In the genomic region with DNA sequence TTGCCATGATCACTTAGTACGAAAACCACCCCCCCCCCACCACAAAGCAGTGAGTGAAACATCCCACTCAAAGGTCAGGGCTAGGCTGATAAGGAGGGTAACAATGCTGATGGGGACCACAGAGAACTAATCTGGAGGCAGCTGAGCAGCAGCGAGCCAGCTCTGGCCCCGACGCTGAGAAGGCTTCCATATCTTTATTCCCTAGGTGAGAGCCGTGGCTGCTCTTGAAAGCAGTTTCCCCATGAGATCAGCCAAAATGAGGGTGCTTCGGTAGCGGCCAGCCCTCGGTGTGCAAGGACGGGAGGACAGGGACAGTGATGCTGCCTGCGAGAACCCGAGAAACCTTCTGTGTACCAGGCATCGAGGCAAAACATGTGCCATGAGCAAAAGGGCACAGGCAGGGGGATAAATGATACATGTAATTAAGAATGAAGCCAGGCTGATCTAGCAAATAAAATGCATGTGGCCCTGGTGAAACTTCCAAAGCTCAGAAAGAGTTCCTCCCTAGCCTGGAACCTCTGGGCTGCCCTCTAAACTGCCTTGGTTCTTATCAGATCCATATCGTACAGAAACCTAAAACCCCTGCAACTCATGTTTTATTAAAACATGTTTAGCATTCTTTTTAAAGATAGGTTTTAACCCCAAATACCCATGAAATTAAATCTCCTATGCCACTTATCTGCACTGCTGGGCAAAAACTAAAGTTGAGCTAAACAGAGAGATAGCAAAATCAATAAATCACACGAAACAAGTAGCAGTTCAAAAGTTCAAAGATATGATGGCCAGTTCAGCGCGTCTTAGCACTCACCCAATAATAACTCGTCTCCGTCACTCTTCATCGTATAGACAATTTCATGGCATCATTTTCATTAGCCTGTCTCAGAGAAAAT, we compare ENCODE assay signal across 1 cellular context.
A peak's percentile ranks its signal among the peaks of the same experiment; 100 is the strongest.
TF ChIP-seq lines count a peak whose summit lies in the region.

No MANE protein-coding gene starts in this region.

TF ChIP-seq in HepG2, 621 proteins besides CTCF, POLR2A, EP300 and RAD21 (continued from another document and continues in another):
- TF ChIP-seq, protein P1, sequence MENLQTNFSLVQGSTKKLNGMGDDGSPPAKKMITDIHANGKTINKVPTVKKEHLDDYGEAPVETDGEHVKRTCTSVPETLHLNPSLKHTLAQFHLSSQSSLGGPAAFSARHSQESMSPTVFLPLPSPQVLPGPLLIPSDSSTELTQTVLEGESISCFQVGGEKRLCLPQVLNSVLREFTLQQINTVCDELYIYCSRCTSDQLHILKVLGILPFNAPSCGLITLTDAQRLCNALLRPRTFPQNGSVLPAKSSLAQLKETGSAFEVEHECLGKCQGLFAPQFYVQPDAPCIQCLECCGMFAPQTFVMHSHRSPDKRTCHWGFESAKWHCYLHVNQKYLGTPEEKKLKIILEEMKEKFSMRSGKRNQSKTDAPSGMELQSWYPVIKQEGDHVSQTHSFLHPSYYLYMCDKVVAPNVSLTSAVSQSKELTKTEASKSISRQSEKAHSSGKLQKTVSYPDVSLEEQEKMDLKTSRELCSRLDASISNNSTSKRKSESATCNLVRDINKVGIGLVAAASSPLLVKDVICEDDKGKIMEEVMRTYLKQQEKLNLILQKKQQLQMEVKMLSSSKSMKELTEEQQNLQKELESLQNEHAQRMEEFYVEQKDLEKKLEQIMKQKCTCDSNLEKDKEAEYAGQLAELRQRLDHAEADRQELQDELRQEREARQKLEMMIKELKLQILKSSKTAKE (CRISPR knock-in tag; IDR thresholded peaks at IDR 0.05; ENCODE audit: borderline replicate concordance): 0 out of 2 replicates have a peak, but pooled peaks have one; percentile 19
- TF ChIP-seq ZNF670 (CRISPR knock-in tag; IDR thresholded peaks at IDR 0.05; ENCODE audit: borderline replicate concordance): no peak
- TF ChIP-seq YY1 (IDR thresholded peaks at IDR 0.05; ENCODE audit: insufficient read depth, insufficient replicate concordance, low read depth, low read length): peak; percentile 16
- no peak for TF ChIP-seq GATAD1 (CRISPR knock-in tag; IDR thresholded peaks at IDR 0.05)
- TF ChIP-seq, protein P2, sequence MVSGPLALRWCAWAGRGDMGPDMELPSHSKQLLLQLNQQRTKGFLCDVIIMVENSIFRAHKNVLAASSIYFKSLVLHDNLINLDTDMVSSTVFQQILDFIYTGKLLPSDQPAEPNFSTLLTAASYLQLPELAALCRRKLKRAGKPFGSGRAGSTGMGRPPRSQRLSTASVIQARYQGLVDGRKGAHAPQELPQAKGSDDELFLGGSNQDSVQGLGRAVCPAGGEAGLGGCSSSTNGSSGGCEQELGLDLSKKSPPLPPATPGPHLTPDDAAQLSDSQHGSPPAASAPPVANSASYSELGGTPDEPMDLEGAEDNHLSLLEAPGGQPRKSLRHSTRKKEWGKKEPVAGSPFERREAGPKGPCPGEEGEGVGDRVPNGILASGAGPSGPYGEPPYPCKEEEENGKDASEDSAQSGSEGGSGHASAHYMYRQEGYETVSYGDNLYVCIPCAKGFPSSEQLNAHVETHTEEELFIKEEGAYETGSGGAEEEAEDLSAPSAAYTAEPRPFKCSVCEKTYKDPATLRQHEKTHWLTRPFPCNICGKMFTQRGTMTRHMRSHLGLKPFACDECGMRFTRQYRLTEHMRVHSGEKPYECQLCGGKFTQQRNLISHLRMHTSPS (CRISPR knock-in tag; IDR thresholded peaks at IDR 0.05; ENCODE audit: low read depth): no peak
- TF ChIP-seq CHD4 (IDR thresholded peaks at IDR 0.05; ENCODE audit: borderline replicate concordance, low read length): no peak
- peak; percentile 13 for TF ChIP-seq ASH2L (IDR thresholded peaks at IDR 0.05; ENCODE audit: insufficient read length, low read depth, low read length)
- TF ChIP-seq, protein P3, sequence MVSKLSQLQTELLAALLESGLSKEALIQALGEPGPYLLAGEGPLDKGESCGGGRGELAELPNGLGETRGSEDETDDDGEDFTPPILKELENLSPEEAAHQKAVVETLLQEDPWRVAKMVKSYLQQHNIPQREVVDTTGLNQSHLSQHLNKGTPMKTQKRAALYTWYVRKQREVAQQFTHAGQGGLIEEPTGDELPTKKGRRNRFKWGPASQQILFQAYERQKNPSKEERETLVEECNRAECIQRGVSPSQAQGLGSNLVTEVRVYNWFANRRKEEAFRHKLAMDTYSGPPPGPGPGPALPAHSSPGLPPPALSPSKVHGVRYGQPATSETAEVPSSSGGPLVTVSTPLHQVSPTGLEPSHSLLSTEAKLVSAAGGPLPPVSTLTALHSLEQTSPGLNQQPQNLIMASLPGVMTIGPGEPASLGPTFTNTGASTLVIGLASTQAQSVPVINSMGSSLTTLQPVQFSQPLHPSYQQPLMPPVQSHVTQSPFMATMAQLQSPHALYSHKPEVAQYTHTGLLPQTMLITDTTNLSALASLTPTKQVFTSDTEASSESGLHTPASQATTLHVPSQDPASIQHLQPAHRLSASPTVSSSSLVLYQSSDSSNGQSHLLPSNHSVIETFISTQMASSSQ (IDR thresholded peaks at IDR 0.05; ENCODE audit: low read depth): 0 out of 2 replicates have a peak, but pooled peaks have one; percentile 28
- TF ChIP-seq, protein P3 (CRISPR knock-in tag; IDR thresholded peaks at IDR 0.05; ENCODE audit: borderline replicate concordance): peak; percentile 64; the same call in 1 of the 2 replicates
- TF ChIP-seq ZNF780A (CRISPR knock-in tag; IDR thresholded peaks at IDR 0.05): no peak
- TF ChIP-seq, protein P4, sequence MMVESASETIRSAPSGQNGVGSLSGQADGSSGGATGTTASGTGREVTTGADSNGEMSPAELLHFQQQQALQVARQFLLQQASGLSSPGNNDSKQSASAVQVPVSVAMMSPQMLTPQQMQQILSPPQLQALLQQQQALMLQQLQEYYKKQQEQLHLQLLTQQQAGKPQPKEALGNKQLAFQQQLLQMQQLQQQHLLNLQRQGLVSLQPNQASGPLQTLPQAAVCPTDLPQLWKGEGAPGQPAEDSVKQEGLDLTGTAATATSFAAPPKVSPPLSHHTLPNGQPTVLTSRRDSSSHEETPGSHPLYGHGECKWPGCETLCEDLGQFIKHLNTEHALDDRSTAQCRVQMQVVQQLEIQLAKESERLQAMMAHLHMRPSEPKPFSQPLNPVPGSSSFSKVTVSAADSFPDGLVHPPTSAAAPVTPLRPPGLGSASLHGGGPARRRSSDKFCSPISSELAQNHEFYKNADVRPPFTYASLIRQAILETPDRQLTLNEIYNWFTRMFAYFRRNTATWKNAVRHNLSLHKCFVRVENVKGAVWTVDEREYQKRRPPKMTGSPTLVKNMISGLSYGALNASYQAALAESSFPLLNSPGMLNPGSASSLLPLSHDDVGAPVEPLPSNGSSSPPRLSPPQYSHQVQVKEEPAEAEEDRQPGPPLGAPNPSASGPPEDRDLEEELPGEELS (CRISPR knock-in tag; IDR thresholded peaks at IDR 0.05): peak; percentile 70
- TF ChIP-seq, protein P5, sequence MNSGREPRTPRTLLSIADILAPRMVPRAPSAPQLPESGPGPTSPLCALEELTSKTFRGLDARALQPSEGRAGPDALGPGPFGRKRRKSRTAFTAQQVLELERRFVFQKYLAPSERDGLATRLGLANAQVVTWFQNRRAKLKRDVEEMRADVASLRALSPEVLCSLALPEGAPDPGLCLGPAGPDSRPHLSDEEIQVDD (CRISPR knock-in tag; IDR thresholded peaks at IDR 0.05; ENCODE audit: borderline replicate concordance): no peak
- TF ChIP-seq, protein P6, sequence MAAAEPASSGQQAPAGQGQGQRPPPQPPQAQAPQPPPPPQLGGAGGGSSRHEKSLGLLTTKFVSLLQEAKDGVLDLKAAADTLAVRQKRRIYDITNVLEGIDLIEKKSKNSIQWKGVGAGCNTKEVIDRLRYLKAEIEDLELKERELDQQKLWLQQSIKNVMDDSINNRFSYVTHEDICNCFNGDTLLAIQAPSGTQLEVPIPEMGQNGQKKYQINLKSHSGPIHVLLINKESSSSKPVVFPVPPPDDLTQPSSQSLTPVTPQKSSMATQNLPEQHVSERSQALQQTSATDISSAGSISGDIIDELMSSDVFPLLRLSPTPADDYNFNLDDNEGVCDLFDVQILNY (CRISPR knock-in tag; conservative IDR thresholded peaks at IDR 0.05): no peak
- no peak for TF ChIP-seq RFX1 (IDR thresholded peaks at IDR 0.05)
- TF ChIP-seq, protein P7, sequence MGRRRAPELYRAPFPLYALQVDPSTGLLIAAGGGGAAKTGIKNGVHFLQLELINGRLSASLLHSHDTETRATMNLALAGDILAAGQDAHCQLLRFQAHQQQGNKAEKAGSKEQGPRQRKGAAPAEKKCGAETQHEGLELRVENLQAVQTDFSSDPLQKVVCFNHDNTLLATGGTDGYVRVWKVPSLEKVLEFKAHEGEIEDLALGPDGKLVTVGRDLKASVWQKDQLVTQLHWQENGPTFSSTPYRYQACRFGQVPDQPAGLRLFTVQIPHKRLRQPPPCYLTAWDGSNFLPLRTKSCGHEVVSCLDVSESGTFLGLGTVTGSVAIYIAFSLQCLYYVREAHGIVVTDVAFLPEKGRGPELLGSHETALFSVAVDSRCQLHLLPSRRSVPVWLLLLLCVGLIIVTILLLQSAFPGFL (CRISPR knock-in tag; IDR thresholded peaks at IDR 0.05): no peak
- TF ChIP-seq, protein P8, sequence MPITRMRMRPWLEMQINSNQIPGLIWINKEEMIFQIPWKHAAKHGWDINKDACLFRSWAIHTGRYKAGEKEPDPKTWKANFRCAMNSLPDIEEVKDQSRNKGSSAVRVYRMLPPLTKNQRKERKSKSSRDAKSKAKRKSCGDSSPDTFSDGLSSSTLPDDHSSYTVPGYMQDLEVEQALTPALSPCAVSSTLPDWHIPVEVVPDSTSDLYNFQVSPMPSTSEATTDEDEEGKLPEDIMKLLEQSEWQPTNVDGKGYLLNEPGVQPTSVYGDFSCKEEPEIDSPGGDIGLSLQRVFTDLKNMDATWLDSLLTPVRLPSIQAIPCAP (CRISPR knock-in tag; IDR thresholded peaks at IDR 0.05; ENCODE audit: low read depth): no peak
- TF ChIP-seq, protein P9, sequence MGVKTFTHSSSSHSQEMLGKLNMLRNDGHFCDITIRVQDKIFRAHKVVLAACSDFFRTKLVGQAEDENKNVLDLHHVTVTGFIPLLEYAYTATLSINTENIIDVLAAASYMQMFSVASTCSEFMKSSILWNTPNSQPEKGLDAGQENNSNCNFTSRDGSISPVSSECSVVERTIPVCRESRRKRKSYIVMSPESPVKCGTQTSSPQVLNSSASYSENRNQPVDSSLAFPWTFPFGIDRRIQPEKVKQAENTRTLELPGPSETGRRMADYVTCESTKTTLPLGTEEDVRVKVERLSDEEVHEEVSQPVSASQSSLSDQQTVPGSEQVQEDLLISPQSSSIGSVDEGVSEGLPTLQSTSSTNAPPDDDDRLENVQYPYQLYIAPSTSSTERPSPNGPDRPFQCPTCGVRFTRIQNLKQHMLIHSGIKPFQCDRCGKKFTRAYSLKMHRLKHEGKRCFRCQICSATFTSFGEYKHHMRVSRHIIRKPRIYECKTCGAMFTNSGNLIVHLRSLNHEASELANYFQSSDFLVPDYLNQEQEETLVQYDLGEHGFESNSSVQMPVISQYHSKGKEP (CRISPR knock-in tag; IDR thresholded peaks at IDR 0.05): no peak
- no peak for TF ChIP-seq SAP130 (CRISPR knock-in tag; IDR thresholded peaks at IDR 0.05; ENCODE audit: low read depth)
- TF ChIP-seq, protein P10, sequence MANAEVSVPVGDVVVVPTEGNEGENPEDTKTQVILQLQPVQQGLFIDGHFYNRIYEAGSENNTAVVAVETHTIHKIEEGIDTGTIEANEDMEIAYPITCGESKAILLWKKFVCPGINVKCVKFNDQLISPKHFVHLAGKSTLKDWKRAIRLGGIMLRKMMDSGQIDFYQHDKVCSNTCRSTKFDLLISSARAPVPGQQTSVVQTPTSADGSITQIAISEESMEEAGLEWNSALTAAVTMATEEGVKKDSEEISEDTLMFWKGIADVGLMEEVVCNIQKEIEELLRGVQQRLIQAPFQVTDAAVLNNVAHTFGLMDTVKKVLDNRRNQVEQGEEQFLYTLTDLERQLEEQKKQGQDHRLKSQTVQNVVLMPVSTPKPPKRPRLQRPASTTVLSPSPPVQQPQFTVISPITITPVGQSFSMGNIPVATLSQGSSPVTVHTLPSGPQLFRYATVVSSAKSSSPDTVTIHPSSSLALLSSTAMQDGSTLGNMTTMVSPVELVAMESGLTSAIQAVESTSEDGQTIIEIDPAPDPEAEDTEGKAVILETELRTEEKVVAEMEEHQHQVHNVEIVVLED (CRISPR knock-in tag; IDR thresholded peaks at IDR 0.05; ENCODE audit: borderline replicate concordance): no peak
- no peak for TF ChIP-seq ZNF260 (CRISPR knock-in tag; IDR thresholded peaks at IDR 0.05; ENCODE audit: borderline replicate concordance, low read depth)
- TF ChIP-seq, protein P11, sequence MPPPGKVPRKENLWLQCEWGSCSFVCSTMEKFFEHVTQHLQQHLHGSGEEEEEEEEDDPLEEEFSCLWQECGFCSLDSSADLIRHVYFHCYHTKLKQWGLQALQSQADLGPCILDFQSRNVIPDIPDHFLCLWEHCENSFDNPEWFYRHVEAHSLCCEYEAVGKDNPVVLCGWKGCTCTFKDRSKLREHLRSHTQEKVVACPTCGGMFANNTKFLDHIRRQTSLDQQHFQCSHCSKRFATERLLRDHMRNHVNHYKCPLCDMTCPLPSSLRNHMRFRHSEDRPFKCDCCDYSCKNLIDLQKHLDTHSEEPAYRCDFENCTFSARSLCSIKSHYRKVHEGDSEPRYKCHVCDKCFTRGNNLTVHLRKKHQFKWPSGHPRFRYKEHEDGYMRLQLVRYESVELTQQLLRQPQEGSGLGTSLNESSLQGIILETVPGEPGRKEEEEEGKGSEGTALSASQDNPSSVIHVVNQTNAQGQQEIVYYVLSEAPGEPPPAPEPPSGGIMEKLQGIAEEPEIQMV (CRISPR knock-in tag; IDR thresholded peaks at IDR 0.05; ENCODE audit: low read depth): 0 out of 2 replicates have a peak, but pooled peaks have one; percentile 36
- no peak for TF ChIP-seq ZBTB21 (CRISPR knock-in tag; IDR thresholded peaks at IDR 0.05)
- TF ChIP-seq ISX (CRISPR knock-in tag; conservative IDR thresholded peaks at IDR 0.05): no peak
- no peak for TF ChIP-seq ZNF75D (CRISPR knock-in tag; IDR thresholded peaks at IDR 0.05; ENCODE audit: borderline replicate concordance)
- no peak for TF ChIP-seq SOX13 (IDR thresholded peaks at IDR 0.05)
- peak in 1 of 2 experiments; percentile 76; a peak in 2 of 4 replicates for TF ChIP-seq SOX13 (CRISPR knock-in tag; conservative IDR thresholded peaks at IDR 0.05 in 1 of 2, IDR thresholded peaks at IDR 0.05 in 1 of 2)
- no peak for TF ChIP-seq FIP1L1 (IDR thresholded peaks at IDR 0.05; ENCODE audit: borderline replicate concordance, insufficient read depth, low read depth, low read length)
